In genomic region chr16:88470396-88470680, GRCh38 we compare ENCODE assay signal across 8 cellular contexts. TPM values are rescaled to one million over a fixed set of nuclear protein-coding genes. Genes with fewer than 3 reads are reported as not detected.
DNase-seq lines count a peak whose midpoint lies in the region; ATAC-seq and TF ChIP-seq lines count a peak whose summit lies in the region.
"Not testable (repeated sequence)": the region's sequence is repeated elsewhere in the genome, so short reads cannot be mapped to it uniquely, and the experiment has no call there.

No MANE protein-coding gene starts in this region.

- not testable (repeated sequence) for H3K79me2 ChIP-seq in neural progenitor cell (ENCODE audit: low read depth)

- H3K27me3 ChIP-seq in CD4-positive, alpha-beta T cell (ENCODE audit: control insufficient read depth, insufficient read depth, low read length); neural progenitor cell; thymus (ENCODE audit: control insufficient read depth, insufficient read depth): not testable (repeated sequence)

- H3K9me3 Mint-ChIP-seq in CD4-positive, alpha-beta T cell; T-cell; immature natural killer cell; neural progenitor cell: not testable (repeated sequence)

- H3K36me3 ChIP-seq in neural progenitor cell, result not testable (repeated sequence)
- H3K36me3 ChIP-seq in thymus (ENCODE audit: control insufficient read depth, insufficient read depth), result peaks cover 14% of the 10 kb centered on the region

- peaks cover 25% of the 10 kb centered on the region for H4K20me1 ChIP-seq in neural progenitor cell (ENCODE audit: low read depth)

- H3K9me3 ChIP-seq in CD4-positive, alpha-beta T cell (ENCODE audit: control insufficient read depth, low read length); neural progenitor cell (ENCODE audit: low read depth); thymus (ENCODE audit: control insufficient read depth): not testable (repeated sequence)

- peak overlapping the region; percentile 92 for H3K27ac Mint-ChIP-seq in CD4-positive, alpha-beta T cell
- peak overlapping the region; percentile 93 to 94 for H3K27ac Mint-ChIP-seq in T-cell
- H3K27ac Mint-ChIP-seq in immature natural killer cell, result peak overlapping the region; percentile 79 to 96 (median 93)
- H3K27ac Mint-ChIP-seq in neural progenitor cell, result peak overlapping the region; percentile 57

- H3K4me2 ChIP-seq in neural progenitor cell, result not testable (repeated sequence)

- TF ChIP-seq CTCF in CD4-positive, alpha-beta T cell (IDR thresholded peaks at IDR 0.05); neural progenitor cell (IDR thresholded peaks at IDR 0.05): not testable (repeated sequence)

- H3K27me3 Mint-ChIP-seq in CD4-positive, alpha-beta T cell; T-cell; neural progenitor cell (ENCODE audit: insufficient read depth, low read depth): not testable (repeated sequence)
- peaks cover 18 to 46% (median 23%) of the 10 kb centered on the region in 3 donors for H3K27me3 Mint-ChIP-seq in immature natural killer cell (ENCODE audit: low read depth in 3 of 3)

- H3K9ac ChIP-seq in neural progenitor cell, result not testable (repeated sequence)

- peak in 2 of 10 experiments; percentile 49 to 60 for DNase-seq in CD4-positive, alpha-beta T cell
- DNase-seq in T-cell, result peak in 24 of 34 experiments; percentile 35 to 67 (median 51)
- DNase-seq in activated CD4-positive, alpha-beta T cell treated with anti-CD3 and anti-CD28 coated beads, Interleukin-2, amount 50 U/mL, for 1 hour, result peak; percentile 38
- peak; percentile 49 for DNase-seq in activated gamma-delta T cell treated with Interleukin-2 at 50 U/mL for 16 hours
- DNase-seq in central memory CD4-positive, alpha-beta T cell, result peak; percentile 70
- DNase-seq in immature natural killer cell, result peak; percentile 62 to 81 (median 64)
- DNase-seq in neural progenitor cell (ENCODE audit: low spot score), result not testable (repeated sequence)

- H2AFZ ChIP-seq in neural progenitor cell (replicated peaks), result not testable (repeated sequence)

- H3K36me3 Mint-ChIP-seq in CD4-positive, alpha-beta T cell (ENCODE audit: low read depth); T-cell; immature natural killer cell; neural progenitor cell: not testable (repeated sequence)

- not testable (repeated sequence) for H3K4me1 ChIP-seq in neural progenitor cell
- H3K4me1 ChIP-seq in thymus (ENCODE audit: control insufficient read depth, insufficient read depth, low read length), result peaks cover 26% of the 10 kb centered on the region

- H3K4me3 Mint-ChIP-seq in CD4-positive, alpha-beta T cell, result peak overlapping the region; percentile 65
- H3K4me3 Mint-ChIP-seq in T-cell (peak overlapping the region in 1 of 3 donors; percentile 64), immature natural killer cell (peak overlapping the region; percentile 38 to 76 (median 61))
- not testable (repeated sequence) for H3K4me3 Mint-ChIP-seq in neural progenitor cell

- POLR2A ChIA-PET in CD4-positive, alpha-beta T cell (lab: Charles Lee), result interaction anchor here (1.7 kb wide), 1 partner anchor 15 kb away, joined by 7 read pairs; no protein-coding TSS in a partner anchor
- POLR2A ChIA-PET in T-cell (lab: Charles Lee), result interaction anchor here in 1 of 2 donors (0.6 kb wide), 1 partner anchor 10 kb away, joined by 4 read pairs; no protein-coding TSS in a partner anchor

- not testable (repeated sequence) for H3K4me3 ChIP-seq in neural progenitor cell; thymus (ENCODE audit: low read length)

- H3F3A ChIP-seq in neural progenitor cell (ENCODE audit: low read depth), result not testable (repeated sequence)

- WGBS in thymus, result 71% methylated on average over 8 of the region's 13 CpGs

- CTCF ChIA-PET in CD4-positive, alpha-beta T cell (lab: Charles Lee); T-cell (lab: Charles Lee): not testable (repeated sequence)

- H3K4me1 Mint-ChIP-seq in CD4-positive, alpha-beta T cell (ENCODE audit: low read depth), result peaks cover 58% of the 10 kb centered on the region
- peaks cover 25 to 71% (median 51%) of the 10 kb centered on the region in 3 donors for H3K4me1 Mint-ChIP-seq in T-cell
- peaks cover 62 to 80% of the 10 kb centered on the region in 2 donors for H3K4me1 Mint-ChIP-seq in immature natural killer cell
- not testable (repeated sequence) for H3K4me1 Mint-ChIP-seq in neural progenitor cell

- peak overlapping the region; percentile 24 for H3K27ac ChIP-seq in CD4-positive, alpha-beta T cell (ENCODE audit: low read depth, low read length)
- not testable (repeated sequence) for H3K27ac ChIP-seq in neural progenitor cell
- H3K27ac ChIP-seq in thymus (ENCODE audit: low read depth), result peak overlapping the region; percentile 46

- peak; percentile 29 for ATAC-seq in CD4-positive, alpha-beta T cell (ENCODE audit: poor library complexity)
- peak in 3 of 4 experiments; percentile 10 to 40 (median 17) for ATAC-seq in T-cell (replicated peaks in 1 of 4)

- intact Hi-C loops in CD4-positive, alpha-beta T cell (cut with DNase I, micrococcal nuclease), result not testable (repeated sequence)

RNA-seq across cellular contexts. Expression of gene ZFPM1, which starts 17.3 kb away (rescaled TPM):
- 10 to 100 TPM; 22.8 to 24.2 TPM for total RNA-seq in CD4-positive, alpha-beta T cell
- 10 to 100 TPM; 19.6 to 38.4 (median 33.1) TPM for total RNA-seq in T-cell
- polyA plus RNA-seq in immature natural killer cell, result under 1 TPM in 2 of 3 donors, not detected in 1; 0.14 to 0.75 TPM
- 0.36 and 0.96 TPM in 2 replicates for total RNA-seq in neural progenitor cell (ENCODE audit: low replicate concordance)
- polyA plus RNA-seq in thymus, result 4.2 TPM

Comparison
In these comparisons a context has a peak if more than half of its experiments do, and no peak if none do; other contexts are left out.
1. RNA of gene ZFPM1, which starts 17.3 kb away (total RNA-seq): 19.6 to 38.4 TPM in T-cell and 22.8 to 24.2 TPM in CD4-positive, alpha-beta T cell; 0.36 to 0.96 TPM in neural progenitor cell; every median in the first group is over 10 times any median in the second.
2. Peak in every context shown above with its lines, with median percentiles within 50 percentile points of each other: H3K27ac Mint-ChIP-seq.